ENCODE assay signal across 9 cellular contexts in the genomic region with DNA sequence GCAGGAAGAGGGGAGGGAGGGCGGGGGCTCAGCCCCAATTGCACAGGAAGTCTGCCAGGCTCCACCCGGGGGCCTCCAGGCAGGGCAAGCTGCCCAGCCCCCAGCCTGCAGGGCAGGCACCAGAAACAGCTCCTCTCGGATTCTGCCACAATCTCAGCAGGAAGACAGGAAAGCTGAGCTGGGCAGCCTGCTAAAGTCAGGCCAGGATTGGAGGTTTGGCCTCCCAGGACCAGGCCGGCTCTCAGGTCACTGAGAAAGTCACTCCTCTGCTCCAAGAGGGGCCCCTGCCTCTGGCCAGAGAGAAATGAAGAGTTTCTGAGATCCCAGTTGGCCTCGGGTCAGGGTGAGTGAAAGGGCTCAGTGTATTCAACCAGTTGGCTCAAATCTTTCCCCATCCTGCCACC. TPM values are rescaled to one million over a fixed set of nuclear protein-coding genes. Genes with fewer than 3 reads are reported as not detected.
DNase-seq lines count a peak whose midpoint lies in the region; ATAC-seq and TF ChIP-seq lines count a peak whose summit lies in the region.
"Had no signal": no experiment of that assay in that cellular context is flagged by ENCODE, and none has a peak within 500 bp of the region (broad histone marks: within the 10 kb centered on the region; RNA-seq: fewer than 3 reads in every experiment).

No MANE protein-coding gene starts in this region.

- in situ Hi-C loops in brain microvascular endothelial cell (cut with HindIII; ENCODE audit: low pct_ligation_motif_present, low sequenced_read_pairs), result no loop called here

- peak overlapping the region; percentile 48 for H3K9ac ChIP-seq in mesendoderm (ENCODE audit: low read length)

- POLR2A ChIA-PET in AG04450 (lab: Yijun Ruan, JAX), result interaction anchor here (0.5 to 1.2 kb wide), 3 partner anchors 21 to 106 kb away, joined by 3 to 5 read pairs (median 3); partner anchors contain the start of genes LRSAM1 and RPL12

- ATAC-seq in GM21423 (IDR thresholded peaks at IDR 0.05; ENCODE audit: unreplicated experiment), result no peak

- no peak overlapping the region for H3K23ac ChIP-seq in mesendoderm (ENCODE audit: low read length)

- no peak overlapping the region for H4K5ac ChIP-seq in mesendoderm (ENCODE audit: low read length)

- no CpG with 5 or more reads among the region's 5 CpGs for WGBS in mesendoderm (ENCODE audit: extremely low coverage, insufficient coverage, low lambda C conversion rate)

- TF ChIP-seq CTCF in AG04450 (IDR thresholded peaks at IDR 0.05; ENCODE audit: low read depth, low read length) (no peak), brain microvascular endothelial cell (IDR thresholded peaks at IDR 0.05; ENCODE audit: low read depth, low read length, missing control alignments) (no peak)

- H3K27ac ChIP-seq in AG04450 (ENCODE audit: low read depth, low read length), result peak overlapping the region; percentile 84
- H3K27ac ChIP-seq in brain microvascular endothelial cell, result peak overlapping the region; percentile 19
- H3K27ac ChIP-seq in mesendoderm (ENCODE audit: low read depth, low read length), result peak overlapping the region; percentile 62

- no peak overlapping the region for H3K4ac ChIP-seq in mesendoderm (ENCODE audit: low read depth, low read length)

- H3K4me3 ChIP-seq in AG04450 (ENCODE audit: low read depth, low read length) (peak overlapping the region; percentile 10; the same call in 1 of the 2 replicates), brain microvascular endothelial cell (ENCODE audit: low read depth, low read length) (no peak overlapping the region), mesendoderm (ENCODE audit: low read length) (no peak overlapping the region)

- peak; percentile 24; the same call in 1 of the 2 replicates for TF ChIP-seq RAD21 in Ishikawa (IDR thresholded peaks at IDR 0.05; ENCODE audit: low read depth)

- no peaks in the 10 kb centered on the region for H3K9me3 ChIP-seq in AG04450 (ENCODE audit: control insufficient read depth, insufficient read depth, low read length)

- CTCF ChIA-PET in AG04450 (lab: Charles Lee), result interaction anchor here (1.1 to 1.3 kb wide), 2 partner anchors 29 to 31 kb away, joined by 3 to 6 read pairs; no protein-coding TSS in a partner anchor

- no peak overlapping the region for H2BK5ac ChIP-seq in mesendoderm (ENCODE audit: low read length)

- no peak for DNase-seq in AG04450 (ENCODE audit: low read depth, low spot score)
- no peak for DNase-seq in brain microvascular endothelial cell
- peak; percentile 54 for DNase-seq in mesendoderm
- DNase-seq in NCI-H2171 (lab: John Stamatoyannopoulos, UW), result no peak
- no peak for DNase-seq in stimulated activated CD4-positive, alpha-beta T cell treated with anti-CD3 and anti-CD28 coated beads, Interleukin-4, amount 100 ng/mL, for 1 hour
- DNase-seq in NCI-H187 (lab: John Stamatoyannopoulos, UW), result no peak
- DNase-seq: posterior cingulate gyrus had no signal

- H3K56ac ChIP-seq in mesendoderm (ENCODE audit: low read length), result peak overlapping the region; percentile 80

- no peak overlapping the region for H2BK120ac ChIP-seq in mesendoderm (ENCODE audit: low read depth, low read length)

- H4K8ac ChIP-seq in mesendoderm (ENCODE audit: low read depth, low read length), result no peak overlapping the region

- H3K36me3 ChIP-seq in brain microvascular endothelial cell (replicated peaks), result peaks cover 45% of the 10 kb centered on the region
- H3K36me3 ChIP-seq in mesendoderm (ENCODE audit: control insufficient read depth, insufficient read depth, low read length), result peaks cover 5% of the 10 kb centered on the region

- H3K18ac ChIP-seq in mesendoderm (ENCODE audit: low read length), result peak overlapping the region; percentile 44

- H3K27me3 ChIP-seq in AG04450 (ENCODE audit: control insufficient read depth, insufficient read depth, low read length), result no peaks in the 10 kb centered on the region
- H3K27me3 ChIP-seq in brain microvascular endothelial cell (replicated peaks), result no peaks in the 10 kb centered on the region
- H3K27me3 ChIP-seq in mesendoderm (ENCODE audit: insufficient read depth, low read length, poor library complexity), result no peaks in the 10 kb centered on the region

- no peak overlapping the region for H2AK5ac ChIP-seq in mesendoderm (ENCODE audit: low read length)

- TF ChIP-seq EP300 in Ishikawa (IDR thresholded peaks at IDR 0.05; ENCODE audit: borderline replicate concordance), result peak; percentile 38; the same call in 1 of the 2 replicates

- H3K4me2 ChIP-seq in mesendoderm (ENCODE audit: low read length), result no peak overlapping the region

- peaks cover 50% of the 10 kb centered on the region for H3K79me2 ChIP-seq in mesendoderm (ENCODE audit: control insufficient read depth, insufficient read depth, low read length)

- peaks cover 45% of the 10 kb centered on the region for H3K79me1 ChIP-seq in mesendoderm (ENCODE audit: low read length)

- peaks cover 18% of the 10 kb centered on the region for H3K4me1 ChIP-seq in mesendoderm (ENCODE audit: control insufficient read depth, low read depth, low read length)

- no peak overlapping the region for H2BK15ac ChIP-seq in mesendoderm (replicated peaks; ENCODE audit: low read depth)

TF ChIP-seq in Ishikawa, 13 proteins besides CTCF, POLR2A, EP300 and RAD21:
- TF ChIP-seq EGR1 (IDR thresholded peaks at IDR 0.05) (no peak), MAX (IDR thresholded peaks at IDR 0.05) (no peak), YY1 (IDR thresholded peaks at IDR 0.05; ENCODE audit: low read depth) (no peak), ZBTB7A (IDR thresholded peaks at IDR 0.05; ENCODE audit: low read depth) (no peak), CEBPB (IDR thresholded peaks at IDR 0.05) (no peak), CREB1 (IDR thresholded peaks at IDR 0.05; ENCODE audit: low read depth) (no peak), USF1 (IDR thresholded peaks at IDR 0.05) (no peak), FOXM1 (IDR thresholded peaks at IDR 0.05; ENCODE audit: borderline replicate concordance, low read depth) (no peak), NFIC (IDR thresholded peaks at IDR 0.05) (peak; percentile 33), TCF12 (IDR thresholded peaks at IDR 0.05; ENCODE audit: low read depth) (peak; percentile 56; the same call in 1 of the 2 replicates)
- TF ChIP-seq, protein P1, sequence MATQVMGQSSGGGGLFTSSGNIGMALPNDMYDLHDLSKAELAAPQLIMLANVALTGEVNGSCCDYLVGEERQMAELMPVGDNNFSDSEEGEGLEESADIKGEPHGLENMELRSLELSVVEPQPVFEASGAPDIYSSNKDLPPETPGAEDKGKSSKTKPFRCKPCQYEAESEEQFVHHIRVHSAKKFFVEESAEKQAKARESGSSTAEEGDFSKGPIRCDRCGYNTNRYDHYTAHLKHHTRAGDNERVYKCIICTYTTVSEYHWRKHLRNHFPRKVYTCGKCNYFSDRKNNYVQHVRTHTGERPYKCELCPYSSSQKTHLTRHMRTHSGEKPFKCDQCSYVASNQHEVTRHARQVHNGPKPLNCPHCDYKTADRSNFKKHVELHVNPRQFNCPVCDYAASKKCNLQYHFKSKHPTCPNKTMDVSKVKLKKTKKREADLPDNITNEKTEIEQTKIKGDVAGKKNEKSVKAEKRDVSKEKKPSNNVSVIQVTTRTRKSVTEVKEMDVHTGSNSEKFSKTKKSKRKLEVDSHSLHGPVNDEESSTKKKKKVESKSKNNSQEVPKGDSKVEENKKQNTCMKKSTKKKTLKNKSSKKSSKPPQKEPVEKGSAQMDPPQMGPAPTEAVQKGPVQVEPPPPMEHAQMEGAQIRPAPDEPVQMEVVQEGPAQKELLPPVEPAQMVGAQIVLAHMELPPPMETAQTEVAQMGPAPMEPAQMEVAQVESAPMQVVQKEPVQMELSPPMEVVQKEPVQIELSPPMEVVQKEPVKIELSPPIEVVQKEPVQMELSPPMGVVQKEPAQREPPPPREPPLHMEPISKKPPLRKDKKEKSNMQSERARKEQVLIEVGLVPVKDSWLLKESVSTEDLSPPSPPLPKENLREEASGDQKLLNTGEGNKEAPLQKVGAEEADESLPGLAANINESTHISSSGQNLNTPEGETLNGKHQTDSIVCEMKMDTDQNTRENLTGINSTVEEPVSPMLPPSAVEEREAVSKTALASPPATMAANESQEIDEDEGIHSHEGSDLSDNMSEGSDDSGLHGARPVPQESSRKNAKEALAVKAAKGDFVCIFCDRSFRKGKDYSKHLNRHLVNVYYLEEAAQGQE (IDR thresholded peaks at IDR 0.05; ENCODE audit: low read depth), result no peak

RNA-seq across cellular contexts. Expression of gene STXBP1, which starts 54.6 kb away (rescaled TPM):
- polyA plus RNA-seq in AG04450 (2011; rRNA removed), result 19.8 and 25.0 TPM in 2 replicates
- polyA minus RNA-seq in AG04450 (2011; rRNA and poly(A)+ RNA removed), result 28.0 and 31.6 TPM in 2 replicates
- 17.7 TPM for polyA plus RNA-seq in mesendoderm (2013, experiment 1 of 2)
- polyA plus RNA-seq in mesendoderm (2013, experiment 2 of 2), result 18.7 TPM

Comparison
In these comparisons a context has a peak if more than half of its experiments do, and no peak if none do; other contexts are left out.
1. H3K27ac ChIP-seq: peak in every context shown above with its lines; median percentile 84 in AG04450; 62 in mesendoderm; 19 in brain microvascular endothelial cell.